In the genomic region with DNA sequence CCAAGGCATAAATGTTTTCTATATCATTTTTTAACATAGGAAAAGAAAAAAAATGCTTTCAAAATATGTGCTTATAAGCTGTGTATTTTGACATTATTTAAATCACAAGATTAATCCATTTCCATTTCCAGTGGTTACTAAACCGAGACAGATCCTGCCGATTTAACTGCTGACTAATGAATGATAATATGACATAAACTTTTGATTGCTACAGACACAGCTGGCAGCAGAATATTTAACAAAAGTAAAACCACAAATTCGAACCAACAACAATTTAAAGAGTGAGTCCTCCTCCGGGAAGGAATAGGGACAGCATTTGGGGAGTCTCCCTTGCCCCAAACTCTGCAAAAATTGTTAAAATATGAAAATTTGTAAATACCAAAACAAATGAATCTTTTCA, we compare ENCODE assay signal across 31 cellular contexts.
"Had no signal": no experiment of that assay in that cellular context is flagged by ENCODE, and none has a peak within 500 bp of the region (broad histone marks: within the 10 kb centered on the region; RNA-seq: fewer than 3 reads in every experiment).

No MANE protein-coding gene starts in this region.

- H3K36me3 ChIP-seq: adrenal gland, breast epithelium, MG63, Peyer's patch, SJSA1 had no signal

- H3K27me3 Mint-ChIP-seq: activated naive CD8-positive, alpha-beta T cell treated with anti-CD3 and anti-CD28 coated beads, Interleukin-2, amount 10 ng/mL, durations not matched to agents 7 days and 5 days had no signal

- H3K4me3 ChIP-seq: adrenal gland, breast epithelium, MG63, Peyer's patch, SJSA1 had no signal

- H3K36me3 Mint-ChIP-seq: activated naive CD8-positive, alpha-beta T cell treated with anti-CD3 and anti-CD28 coated beads, Interleukin-2, amount 10 ng/mL, durations not matched to agents 7 days and 5 days had no signal

- H3K4me1 ChIP-seq: adrenal gland, breast epithelium, Peyer's patch, SJSA1 had no signal

- H3K9me3 ChIP-seq: adrenal gland, breast epithelium, MG63, Peyer's patch, SJSA1 had no signal

- H3K27ac Mint-ChIP-seq: activated CD8-positive, alpha-beta T cell treated with anti-CD3 and anti-CD28 coated beads for 36 hours; activated naive CD8-positive, alpha-beta T cell treated with anti-CD3 and anti-CD28 coated beads, Interleukin-2, amount 10 ng/mL, durations not matched to agents 7 days and 5 days; activated T-cell treated with anti-CD3 and anti-CD28 coated beads, Interleukin-2, amount 50 U/mL, for 72 hours; activated T-helper 2 cell treated with anti-CD3 and anti-CD28 coated beads, Interferon-gamma antibody, Interleukin-2, Interleukin-4, amounts not matched to agents 10 μg/mL and 5 μg/mL and 100 μg/mL, durations not matched to agents 14 hours and 24 hours and 36 hours; T-helper 17 cell had no signal

- H3K4me3 Mint-ChIP-seq: activated CD8-positive, alpha-beta T cell treated with anti-CD3 and anti-CD28 coated beads for 36 hours; activated naive CD8-positive, alpha-beta T cell treated with anti-CD3 and anti-CD28 coated beads, Interleukin-2, amount 10 ng/mL, durations not matched to agents 7 days and 5 days; activated T-cell treated with anti-CD3 and anti-CD28 coated beads, Interleukin-2, amount 50 U/mL, for 72 hours; T-helper 17 cell had no signal

- H3K27ac ChIP-seq: adrenal gland, breast epithelium, Peyer's patch, SJSA1 had no signal

- DNase-seq: activated CD4-positive, alpha-beta T cell treated with anti-CD3 and anti-CD28 coated beads, Interleukin-2, amount 50 U/mL, for 1 hour; activated CD4-positive, CD25-positive, alpha-beta regulatory T cell; activated CD8-positive, alpha-beta memory T cell treated with anti-CD3 and anti-CD28 coated beads, Interleukin-2, amount 50 U/mL, for 4 hours; activated CD8-positive, alpha-beta T cell treated with anti-CD3 and anti-CD28 coated beads for 36 hours; activated gamma-delta T cell treated with Interleukin-2 at 50 U/mL for 16 hours; activated naive CD4-positive, alpha-beta T cell treated with anti-CD3 and anti-CD28 coated beads, Interleukin-2, amount 50 U/mL, for 16 hours; activated naive CD8-positive, alpha-beta T cell treated with anti-CD3 and anti-CD28 coated beads, Interleukin-2, amount 10 ng/mL, durations not matched to agents 7 days and 5 days; activated T-cell treated with anti-CD3 and anti-CD28 coated beads, Interleukin-2, amount 50 U/mL, for 72 hours; adrenal gland; anterior cingulate cortex; caudate nucleus; KG1; MG63; MV-4-11; NCI-H1092 treated with DMSO at 0.1 percent for 48 hours; NCI-H1417 treated with DMSO at 0.1 percent for 48 hours; NCI-H1694; NCI-H2029; NCI-H2107; NCI-H2171 treated with DMSO at 0.1 percent for 48 hours; NCI-H226; NCI-H510A treated with DMSO at 0.1 percent for 48 hours; NCI-H69; NK-92 treated with Interleukin-12 subunit alpha and Interleukin-12 subunit beta, amount 100 ng/mL, for 24 hours; Peyer's patch; SHP77; T-helper 17 cell; T-helper 9 cell had no signal

- H3K27me3 ChIP-seq: adrenal gland, breast epithelium, MG63, Peyer's patch, SJSA1 had no signal

- H3K4me1 Mint-ChIP-seq: activated naive CD8-positive, alpha-beta T cell treated with anti-CD3 and anti-CD28 coated beads, Interleukin-2, amount 10 ng/mL, durations not matched to agents 7 days and 5 days; T-helper 17 cell had no signal

- H3K9me3 Mint-ChIP-seq: activated CD8-positive, alpha-beta T cell treated with anti-CD3 and anti-CD28 coated beads for 36 hours; activated naive CD8-positive, alpha-beta T cell treated with anti-CD3 and anti-CD28 coated beads, Interleukin-2, amount 10 ng/mL, durations not matched to agents 7 days and 5 days; activated T-cell treated with anti-CD3 and anti-CD28 coated beads, Interleukin-2, amount 50 U/mL, for 72 hours; activated T-helper 2 cell treated with anti-CD3 and anti-CD28 coated beads, Interferon-gamma antibody, Interleukin-2, Interleukin-4, amounts not matched to agents 10 μg/mL and 5 μg/mL and 100 μg/mL, durations not matched to agents 14 hours and 24 hours and 36 hours had no signal
